8 cellular contexts compared by ENCODE assay signal in the genomic region with DNA sequence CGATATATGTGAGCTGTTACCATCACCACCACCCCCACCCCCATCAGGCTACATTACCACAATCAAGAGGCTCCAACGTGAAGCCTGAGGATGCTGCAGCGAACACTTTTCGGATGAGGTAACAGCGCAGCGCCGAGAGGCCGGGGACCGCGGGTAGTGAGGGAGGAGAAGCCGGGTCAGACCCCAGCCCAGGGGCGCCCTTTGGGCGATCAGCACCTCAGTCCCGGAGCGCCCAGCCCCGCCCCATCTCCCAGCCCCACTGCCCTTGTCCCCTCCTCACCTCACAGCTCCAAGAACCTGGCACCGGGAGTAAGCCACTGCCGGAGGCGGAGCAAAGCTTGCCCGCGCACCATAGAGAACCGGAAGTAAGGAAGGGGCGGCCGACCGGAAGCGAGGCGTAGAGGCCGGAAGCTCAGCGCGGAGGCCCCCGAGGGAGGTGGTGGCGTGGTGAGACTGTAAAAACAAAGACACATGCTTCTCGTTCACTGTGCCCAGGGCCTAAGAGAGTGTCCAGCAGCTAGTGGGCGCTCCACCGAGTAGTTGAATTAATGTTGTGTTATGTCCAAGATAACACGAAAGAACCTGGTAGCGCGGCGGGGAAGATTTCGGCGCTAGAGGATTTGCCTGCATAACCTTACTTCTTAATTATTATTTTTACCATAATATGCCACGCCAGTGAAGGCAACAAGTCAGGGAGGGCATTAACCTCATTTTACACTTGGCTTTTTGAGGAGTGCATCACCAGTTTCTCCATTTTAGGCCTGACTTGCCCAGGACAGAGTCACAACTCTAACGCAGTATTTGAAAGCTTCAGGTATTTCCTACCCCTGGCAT. TPM values are rescaled to one million over a fixed set of nuclear protein-coding genes. Genes with fewer than 3 reads are reported as not detected.
A peak's percentile ranks its signal among the peaks of the same experiment; 100 is the strongest.
DNase-seq lines count a peak whose midpoint lies in the region; ATAC-seq and TF ChIP-seq lines count a peak whose summit lies in the region.

Gene THOC5 (minus strand): TSS at position 367 of the 834 bp plus-strand sequence. CDS start 4,610 bp downstream, outside the sequence.

- CTCF ChIA-PET in PC-9 (lab: Charles Lee): interaction anchor here (0.6 kb wide), 1 partner anchor 1112 kb away, joined by 6 read pairs; no protein-coding TSS in a partner anchor

- peak; percentile 83 for DNase-seq in DMS79 (lab: John Stamatoyannopoulos, UW)
- peak; percentile 97 for DNase-seq in KBM-7
- peak; percentile 89 for DNase-seq in PC-9
- peak; percentile 86 for DNase-seq in activated T-cell treated with anti-CD3 and anti-CD28 coated beads, Interleukin-2, amount 50 U/mL, for 1 hour
- peak; percentile 69 for DNase-seq in epithelial cell of proximal tubule (ENCODE audit: low read depth)
- peak; percentile 92 for DNase-seq in stimulated activated CD8-positive, alpha-beta memory T cell treated with anti-CD3 and anti-CD28 coated beads, Interleukin-4, amount 100 ng/mL, for 48 hours

- H3K9me3 ChIP-seq in PC-9 (ENCODE audit: insufficient read depth, low read depth): no peaks in the 10 kb centered on the region
- H3K9me3 ChIP-seq in mucosa of rectum (ENCODE audit: control insufficient read depth in 2 of 2, low read length in 2 of 2): no peaks in the 10 kb centered on the region

- H3K9ac ChIP-seq in mucosa of rectum (ENCODE audit: low read depth in 1 of 2, low read length in 2 of 2): peak within 1 kb of the TSS; percentile 78 to 88

- H3K27ac ChIP-seq in PC-9 (peak within 1 kb of the TSS; percentile 68), mucosa of rectum (ENCODE audit: low read depth in 2 of 2, low read length in 2 of 2) (peak within 1 kb of the TSS; percentile 74 to 75)

- H3K4me3 ChIP-seq in PC-9 (peak within 1 kb of the TSS; percentile 70), epithelial cell of proximal tubule (ENCODE audit: low read depth, low read length) (peak within 1 kb of the TSS; percentile 65), mucosa of rectum (ENCODE audit: low read length in 2 of 2) (peak within 1 kb of the TSS; percentile 92 to 98)

- POLR2A ChIA-PET in PC-9 (lab: Charles Lee; ENCODE audit: unreplicated experiment): interaction anchor here (0.5 to 0.6 kb wide), 4 partner anchors 9 to 73 kb away, joined by 3 to 12 read pairs (median 6); no protein-coding TSS in a partner anchor

- H3F3A ChIP-seq in PC-9 (ENCODE audit: insufficient read depth, low read depth): peaks cover 32% of the 10 kb centered on the region

- peak; percentile 65 for TF ChIP-seq CTCF in PC-9 (conservative IDR thresholded peaks at IDR 0.05)
- TF ChIP-seq CTCF in epithelial cell of proximal tubule (conservative IDR thresholded peaks at IDR 0.05; ENCODE audit: low read depth, low read length): peak; percentile 64

- BruUV-seq in PC-9 (replicated peaks; lab: Mats Ljungman, UMichigan): TSS peak; percentile 61

- in situ Hi-C loops in KBM-7 (cut with MboI; ENCODE audit: low pct_unique_long_range_greater_than_20kb, low sequenced_read_pairs): no loop called here

- H3K4me2 ChIP-seq in PC-9: peak within 1 kb of the TSS; percentile 87

- intact Hi-C loops in PC-9 (cut with micrococcal nuclease; ENCODE audit: unreplicated experiment): no loop called here

- H3K27me3 ChIP-seq in PC-9 (ENCODE audit: insufficient read depth, low read depth): no peaks in the 10 kb centered on the region
- no peaks in the 10 kb centered on the region for H3K27me3 ChIP-seq in mucosa of rectum (ENCODE audit: control insufficient read depth in 2 of 2, insufficient read depth in 2 of 2, low read length in 2 of 2)

- H3K36me3 ChIP-seq in PC-9 (ENCODE audit: low read depth) (peaks cover 15% of the 10 kb centered on the region; the same call in 1 of the 2 replicates), mucosa of rectum (ENCODE audit: control insufficient read depth in 2 of 2, insufficient read depth in 2 of 2, low read length in 2 of 2) (peaks cover 18 to 26% of the 10 kb centered on the region in 2 donors)

- H3K4me1 ChIP-seq in PC-9 (replicated peaks; ENCODE audit: insufficient read depth) (peaks cover 14% of the 10 kb centered on the region), mucosa of rectum (ENCODE audit: control insufficient read depth in 2 of 2, insufficient read depth in 2 of 2, low read length in 2 of 2) (peaks cover 6 to 9% of the 10 kb centered on the region in 2 donors)

- no peaks in the 10 kb centered on the region for H3K9me2 ChIP-seq in PC-9 (ENCODE audit: insufficient read depth)

- peaks cover 15% of the 10 kb centered on the region for H3K79me2 ChIP-seq in PC-9 (ENCODE audit: low read depth)

- ATAC-seq in GM21717 (IDR thresholded peaks at IDR 0.05; ENCODE audit: unreplicated experiment): peak; percentile 92

- H2AFZ ChIP-seq in PC-9: peak within 1 kb of the TSS; percentile 79

- H4K20me1 ChIP-seq in PC-9 (ENCODE audit: insufficient read depth): peaks cover 4% of the 10 kb centered on the region; the same call in 1 of the 2 replicates

RNA-seq across cellular contexts. Expression of gene THOC5, which starts in this region (rescaled TPM):
- total RNA-seq in PC-9 (2021): 42.3 and 50.2 TPM in 2 replicates
- 40.1 and 48.5 TPM in 2 replicates for total RNA-seq in epithelial cell of proximal tubule

Comparison
In these comparisons a context has a peak if more than half of its experiments do, and no peak if none do; other contexts are left out.
1. Peak in every context shown above with its lines: DNase-seq, ATAC-seq, H3K4me3 ChIP-seq and H3K27ac ChIP-seq.